ENCODE assay signal across 12 cellular contexts in genomic region chr10:12729885-12730284, GRCh38.
DNase-seq lines count a peak whose midpoint lies in the region; ATAC-seq and TF ChIP-seq lines count a peak whose summit lies in the region.
"Had no signal": no experiment of that assay in that cellular context is flagged by ENCODE, and none has a peak within 500 bp of the region (broad histone marks: within the 10 kb centered on the region; RNA-seq: fewer than 3 reads in every experiment).

No MANE protein-coding gene starts in this region.

- H3K27ac Mint-ChIP-seq in GM23338: no peak overlapping the region
- H3K27ac Mint-ChIP-seq: stimulated activated naive CD8-positive, alpha-beta T cell treated with anti-CD3 and anti-CD28 coated beads, Interleukin-15, Interleukin-2, amounts not matched to agents 100 ng/mL and 50 ng/mL, for 24 hours had no signal

- H3K4me3 ChIP-seq in GM23338: no peak overlapping the region
- H3K4me3 ChIP-seq in adrenal gland: no peak overlapping the region
- H3K4me3 ChIP-seq in left lung: no peak overlapping the region
- H3K4me3 ChIP-seq: lower lobe of right lung had no signal

- WGBS in adrenal gland, 4 donors: 67 to 79% (median 74%) methylated on average over 7 of the region's 7 CpGs

- H3K9me3 Mint-ChIP-seq in GM23338: 0 out of 3 replicates have a peak, but pooled peaks cover 4% of the 10 kb centered on the region
- H3K9me3 Mint-ChIP-seq: stimulated activated naive CD8-positive, alpha-beta T cell treated with anti-CD3 and anti-CD28 coated beads, Interleukin-15, Interleukin-2, amounts not matched to agents 100 ng/mL and 50 ng/mL, for 24 hours had no signal

- no peaks in the 10 kb centered on the region for H3K27me3 Mint-ChIP-seq in GM23338 (ENCODE audit: insufficient read depth, low read depth, poor library complexity)
- H3K27me3 Mint-ChIP-seq: stimulated activated naive CD8-positive, alpha-beta T cell treated with anti-CD3 and anti-CD28 coated beads, Interleukin-15, Interleukin-2, amounts not matched to agents 100 ng/mL and 50 ng/mL, for 24 hours had no signal

- H3K4me2 ChIP-seq in GM23338: no peak overlapping the region

- peaks cover 11% of the 10 kb centered on the region for H3K4me1 Mint-ChIP-seq in GM23338

- H3K27ac ChIP-seq in GM23338 (ENCODE audit: low read depth) (no peak overlapping the region), adrenal gland (no peak overlapping the region), left lung (no peak overlapping the region)
- H3K27ac ChIP-seq: lower lobe of right lung had no signal

- 0 out of 2 replicates have a peak, but pooled peaks cover 2% of the 10 kb centered on the region for H3K4me1 ChIP-seq in GM23338 (ENCODE audit: insufficient read depth)
- H3K4me1 ChIP-seq in adrenal gland (replicated peaks in 1 of 2): peaks cover 0 to 8% of the 10 kb centered on the region in 2 donors
- no peaks in the 10 kb centered on the region for H3K4me1 ChIP-seq in left lung
- H3K4me1 ChIP-seq: lower lobe of right lung had no signal

- no peaks in the 10 kb centered on the region for H3K9me3 ChIP-seq in adrenal gland (replicated peaks in 1 of 3)
- no peaks in the 10 kb centered on the region for H3K9me3 ChIP-seq in left lung
- H3K9me3 ChIP-seq: lower lobe of right lung had no signal

- no peak overlapping the region for H2AFZ ChIP-seq in GM23338

- DNase-seq in COLO668 (lab: John Stamatoyannopoulos, UW; ENCODE audit: unreplicated experiment): peak; percentile 1
- peak; percentile 86 for DNase-seq in GM23338 (ENCODE audit: low spot score)
- DNase-seq in adrenal gland: peak in 1 of 7 donors; percentile 16
- no peak for DNase-seq in left lung
- DNase-seq in activated gamma-delta T cell (lab: John Stamatoyannopoulos, UW): no peak
- DNase-seq in NCI-H748 (lab: John Stamatoyannopoulos, UW; ENCODE audit: unreplicated experiment): no peak
- no peak for DNase-seq in DMS114 treated with DMSO at 0.1 percent for 48 hours (lab: John Stamatoyannopoulos, UW; ENCODE audit: unreplicated experiment)
- no peak for DNase-seq in NCI-H187 treated with DMSO at 0.1 percent for 48 hours (lab: John Stamatoyannopoulos, UW)
- DNase-seq: GF-D8, lower lobe of right lung, SW 1271 had no signal

- ATAC-seq in GM23338: peak; percentile 93
- peak; percentile 27 for ATAC-seq in left lung

- intact Hi-C loops in adrenal gland (cut with DNase I) (loop anchor here in 1 of 2 donors (10.0 kb wide), 1 partner anchor 355 kb away; no protein-coding TSS in a partner anchor), left lung (cut with DNase I) (loop anchor here in 1 of 2 donors (10.0 kb wide), 1 partner anchor 175 kb away; no protein-coding TSS in a partner anchor)

- H4K20me1 ChIP-seq in GM23338 (replicated peaks; ENCODE audit: insufficient read depth): no peaks in the 10 kb centered on the region

- no peaks in the 10 kb centered on the region for H3K36me3 ChIP-seq in GM23338 (ENCODE audit: insufficient read depth)
- H3K36me3 ChIP-seq in adrenal gland (replicated peaks in 1 of 2): no peaks in the 10 kb centered on the region
- no peaks in the 10 kb centered on the region for H3K36me3 ChIP-seq in left lung
- H3K36me3 ChIP-seq: lower lobe of right lung had no signal

- no peaks in the 10 kb centered on the region for H3K36me3 Mint-ChIP-seq in GM23338 (ENCODE audit: low read depth)

- H3K79me2 ChIP-seq in GM23338 (replicated peaks; ENCODE audit: insufficient read depth): no peaks in the 10 kb centered on the region

- TF ChIP-seq POLR2A in adrenal gland (IDR thresholded peaks at IDR 0.05): no peak

- no peaks in the 10 kb centered on the region for H3F3A ChIP-seq in GM23338 (replicated peaks; ENCODE audit: low read depth)

- H3K4me3 Mint-ChIP-seq in GM23338: no peak overlapping the region
- H3K4me3 Mint-ChIP-seq: stimulated activated naive CD8-positive, alpha-beta T cell treated with anti-CD3 and anti-CD28 coated beads, Interleukin-15, Interleukin-2, amounts not matched to agents 100 ng/mL and 50 ng/mL, for 24 hours had no signal

- peak; percentile 80 to 95 for TF ChIP-seq CTCF in GM23338 (conservative IDR thresholded peaks at IDR 0.05; ENCODE audit: low read depth in 2 of 2)
- TF ChIP-seq CTCF in adrenal gland (IDR thresholded peaks at IDR 0.05): peak in 4 of 6 experiments; percentile 19 to 38 (median 26)
- peak in 1 of 2 donors; percentile 9 for TF ChIP-seq CTCF in left lung (IDR thresholded peaks at IDR 0.05)

- H3K9me2 ChIP-seq in GM23338 (ENCODE audit: insufficient read depth): no peaks in the 10 kb centered on the region

- no peaks in the 10 kb centered on the region for H3K27me3 ChIP-seq in GM23338 (ENCODE audit: insufficient read depth)
- no peaks in the 10 kb centered on the region for H3K27me3 ChIP-seq in adrenal gland
- peaks cover 0 to 33% of the 10 kb centered on the region in 2 donors for H3K27me3 ChIP-seq in left lung

TF ChIP-seq in GM23338, 12 proteins besides CTCF, POLR2A, EP300 and RAD21:
- TF ChIP-seq ZNF331 (CRISPR knock-in tag; IDR thresholded peaks at IDR 0.05; ENCODE audit: low read depth) (no peak), REST (IDR thresholded peaks at IDR 0.05; ENCODE audit: unreplicated experiment) (peak; percentile 36)

Comparison
In these comparisons a context has a peak if more than half of its experiments do, and no peak if none do; other contexts are left out.
1. DNase-seq: peak in COLO668 (single experiment) and GM23338 (single experiment); none in left lung (0 of 2), activated gamma-delta T cell (single experiment), NCI-H748 (single experiment), DMS114 treated with DMSO at 0.1 percent for 48 hours (single experiment) and NCI-H187 treated with DMSO at 0.1 percent for 48 hours (single experiment).